In genomic region chr1:151547119-151547899, GRCh38 we compare ENCODE assay signal across 8 cellular contexts. TPM values are rescaled to one million over a fixed set of nuclear protein-coding genes. Genes with fewer than 3 reads are reported as not detected.
DNase-seq lines count a peak whose midpoint lies in the region; ATAC-seq and TF ChIP-seq lines count a peak whose summit lies in the region.

No MANE protein-coding gene starts in this region.

- CTCF ChIA-PET in WTC11 (lab: Charles Lee): interaction anchor here (1.1 kb wide), 1 partner anchor 46 kb away, joined by 6 read pairs; no protein-coding TSS in a partner anchor

- POLR2A ChIA-PET in WTC11 (lab: Charles Lee): no interaction called here

- peak; percentile 89 for ATAC-seq in WTC11
- peak; percentile 21 for ATAC-seq in stimulated activated effector memory CD8-positive, alpha-beta T cell treated with anti-CD3 and anti-CD28 coated beads, Interleukin-12 subunit alpha, Interleukin-12 subunit beta, amount 100 ng/mL, for 72 hours
- no peak for ATAC-seq in HG02884 (IDR thresholded peaks at IDR 0.05; ENCODE audit: unreplicated experiment)
- no peak for ATAC-seq in GM18502 (IDR thresholded peaks at IDR 0.05; ENCODE audit: poor library complexity, unreplicated experiment)

- H3K4me3 Mint-ChIP-seq in WTC11: peak overlapping the region; percentile 10; the same call in 1 of the 2 replicates
- no peak overlapping the region for H3K4me3 Mint-ChIP-seq in stimulated activated effector memory CD8-positive, alpha-beta T cell treated with anti-CD3 and anti-CD28 coated beads, Interleukin-12 subunit alpha, Interleukin-12 subunit beta, amount 100 ng/mL, for 72 hours

- TF ChIP-seq CTCF in WTC11 (IDR thresholded peaks at IDR 0.05) (no peak), GM13976 (IDR thresholded peaks at IDR 0.05; ENCODE audit: borderline replicate concordance, control extremely low read depth, extremely low read depth, insufficient read depth, missing control alignments) (no peak)

- no peaks in the 10 kb centered on the region for H3K9me3 Mint-ChIP-seq in WTC11
- no peaks in the 10 kb centered on the region for H3K9me3 Mint-ChIP-seq in stimulated activated effector memory CD8-positive, alpha-beta T cell treated with anti-CD3 and anti-CD28 coated beads, Interleukin-12 subunit alpha, Interleukin-12 subunit beta, amount 100 ng/mL, for 72 hours

- in situ Hi-C loops in GM13976 (cut with MboI; ENCODE audit: low sequenced_read_pairs, unreplicated experiment): no loop called here

- peak overlapping the region; percentile 96 for H3K27ac Mint-ChIP-seq in WTC11
- no peak overlapping the region for H3K27ac Mint-ChIP-seq in stimulated activated effector memory CD8-positive, alpha-beta T cell treated with anti-CD3 and anti-CD28 coated beads, Interleukin-12 subunit alpha, Interleukin-12 subunit beta, amount 100 ng/mL, for 72 hours

- no peaks in the 10 kb centered on the region for H3K36me3 Mint-ChIP-seq in WTC11
- no peaks in the 10 kb centered on the region for H3K36me3 Mint-ChIP-seq in stimulated activated effector memory CD8-positive, alpha-beta T cell treated with anti-CD3 and anti-CD28 coated beads, Interleukin-12 subunit alpha, Interleukin-12 subunit beta, amount 100 ng/mL, for 72 hours

- DNase-seq in HS-27A (ENCODE audit: low read depth) (peak; percentile 95), WTC11 (ENCODE audit: low spot score) (peak; percentile 64), hepatic stellate cell (ENCODE audit: low spot score) (peak; percentile 88), GM13976 (ENCODE audit: low spot score) (no peak), NCI-H1092 (lab: John Stamatoyannopoulos, UW) (no peak)
- no peak for DNase-seq in stimulated activated effector memory CD8-positive, alpha-beta T cell treated with anti-CD3 and anti-CD28 coated beads, Interleukin-12 subunit alpha, Interleukin-12 subunit beta, amount 100 ng/mL, for 72 hours (ENCODE audit: low spot score in 2 of 2)

- H3K27me3 Mint-ChIP-seq in WTC11 (ENCODE audit: low read depth): no peaks in the 10 kb centered on the region

- H3K4me1 Mint-ChIP-seq in WTC11: peaks cover 18% of the 10 kb centered on the region
- peaks cover 7% of the 10 kb centered on the region for H3K4me1 Mint-ChIP-seq in stimulated activated effector memory CD8-positive, alpha-beta T cell treated with anti-CD3 and anti-CD28 coated beads, Interleukin-12 subunit alpha, Interleukin-12 subunit beta, amount 100 ng/mL, for 72 hours

TF ChIP-seq in WTC11, 78 proteins besides CTCF, POLR2A, EP300 and RAD21:
- peak; percentile 67; the same call in 1 of the 2 replicates for TF ChIP-seq TEAD4 (CRISPR knock-in tag; IDR thresholded peaks at IDR 0.05)
- TF ChIP-seq RORB (CRISPR knock-in tag; IDR thresholded peaks at IDR 0.05): no peak
- TF ChIP-seq GABPB1 (CRISPR knock-in tag; IDR thresholded peaks at IDR 0.05): peak; percentile 33; the same call in 1 of the 2 replicates

RNA-seq across cellular contexts. Expression of gene TUFT1, which starts 7.2 kb away (rescaled TPM):
- total RNA-seq in WTC11 (2021): 7.7 to 8.6 TPM (median 7.9 TPM) in 3 replicates

RNA-seq across cellular contexts. Expression of gene CGN, which starts 36.1 kb away (rescaled TPM):
- 52.4 to 68.7 TPM (median 55.6 TPM) in 3 replicates for total RNA-seq in WTC11 (2021)

Comparison
In these comparisons a context has a peak if more than half of its experiments do, and no peak if none do; other contexts are left out.
1. DNase-seq: peak in HS-27A (single experiment), WTC11 (single experiment) and hepatic stellate cell (single experiment); none in stimulated activated effector memory CD8-positive, alpha-beta T cell treated with anti-CD3 and anti-CD28 coated beads, Interleukin-12 subunit alpha, Interleukin-12 subunit beta, amount 100 ng/mL, for 72 hours (0 of 2), GM13976 (single experiment) and NCI-H1092 (single experiment).
2. ATAC-seq: peak in WTC11 (single experiment) and stimulated activated effector memory CD8-positive, alpha-beta T cell treated with anti-CD3 and anti-CD28 coated beads, Interleukin-12 subunit alpha, Interleukin-12 subunit beta, amount 100 ng/mL, for 72 hours (single experiment); none in HG02884 (single experiment) and GM18502 (single experiment).